Comparison of ENCODE assay signal across 8 cellular contexts in genomic region chr1:32178380-32179192, GRCh38. TPM values are rescaled to one million over a fixed set of nuclear protein-coding genes. Genes with fewer than 3 reads are reported as not detected.
DNase-seq lines count a peak whose midpoint lies in the region; ATAC-seq and TF ChIP-seq lines count a peak whose summit lies in the region.

No MANE protein-coding gene starts in this region.

- no peak for TF ChIP-seq POLR2A in NB4 (IDR thresholded peaks at IDR 0.05; ENCODE audit: extremely low read depth, insufficient read length)

- DNase-seq in CD4-positive, alpha-beta T cell: no peak
- DNase-seq in NB4 (ENCODE audit: low read depth): peak; percentile 62
- no peak for DNase-seq in neural crest cell (ENCODE audit: low read depth, low spot score)
- DNase-seq in superior temporal gyrus (ENCODE audit: extremely low spot score): no peak
- DNase-seq in COLO668 (lab: John Stamatoyannopoulos, UW; ENCODE audit: unreplicated experiment): no peak
- no peak for DNase-seq in DMS153 (lab: John Stamatoyannopoulos, UW)

- peak overlapping the region; percentile 93 for H3K27ac Mint-ChIP-seq in CD4-positive, alpha-beta T cell
- no peak overlapping the region for H3K27ac Mint-ChIP-seq in neural crest cell (ENCODE audit: unreplicated experiment)

- POLR2A ChIA-PET in CD4-positive, alpha-beta T cell (lab: Charles Lee): interaction anchor here (0.6 to 4.0 kb wide), 15 partner anchors 19 to 534 kb away, joined by 3 to 41 read pairs (median 5); partner anchors contain the start of genes BSDC1, CCDC28B, KPNA6 and LCK

- ATAC-seq in CD4-positive, alpha-beta T cell (ENCODE audit: poor library complexity): no peak
- ATAC-seq in GM18867 (IDR thresholded peaks at IDR 0.05; ENCODE audit: unreplicated experiment): no peak

- CTCF ChIA-PET in CD4-positive, alpha-beta T cell (lab: Charles Lee): interaction anchor here (1.2 kb wide), 1 partner anchor 106 kb away, joined by 4 read pairs; the partner anchor contains the start of gene TMEM39B

- no peaks in the 10 kb centered on the region for H3K9me3 Mint-ChIP-seq in CD4-positive, alpha-beta T cell
- H3K9me3 Mint-ChIP-seq in neural crest cell: no peaks in the 10 kb centered on the region

- intact Hi-C loops in CD4-positive, alpha-beta T cell (cut with DNase I, micrococcal nuclease): loop anchor here in 1 of 2 experiments (1.0 kb wide), 2 partner anchors 70 to 216 kb away; partner anchors contain the start of genes BSDC1 and KPNA6

- no peaks in the 10 kb centered on the region for H3K27me3 Mint-ChIP-seq in CD4-positive, alpha-beta T cell
- H3K27me3 Mint-ChIP-seq in neural crest cell (ENCODE audit: low read depth): no peaks in the 10 kb centered on the region

- H3K4me3 Mint-ChIP-seq in CD4-positive, alpha-beta T cell: peak overlapping the region; percentile 91
- peak overlapping the region; percentile 98 for H3K4me3 Mint-ChIP-seq in neural crest cell

- peaks cover 41% of the 10 kb centered on the region for H3K4me1 Mint-ChIP-seq in CD4-positive, alpha-beta T cell (ENCODE audit: low read depth)
- peaks cover 29% of the 10 kb centered on the region for H3K4me1 Mint-ChIP-seq in neural crest cell

- H3K36me3 Mint-ChIP-seq in CD4-positive, alpha-beta T cell (ENCODE audit: low read depth): peaks cover 49% of the 10 kb centered on the region
- H3K36me3 Mint-ChIP-seq in neural crest cell (ENCODE audit: low read depth): peaks cover 15% of the 10 kb centered on the region

- H3K4me3 ChIP-seq in NB4 (ENCODE audit: low read depth, low read length): peak overlapping the region; percentile 60

- peak overlapping the region; percentile 77 for H3K27ac ChIP-seq in CD4-positive, alpha-beta T cell (ENCODE audit: low read depth, low read length)
- H3K27ac ChIP-seq in cingulate gyrus (ENCODE audit: low read depth, low read length): peak overlapping the region; percentile 98

- H3K9me3 ChIP-seq in CD4-positive, alpha-beta T cell (ENCODE audit: control insufficient read depth, low read length): no peaks in the 10 kb centered on the region

- H3K27me3 ChIP-seq in CD4-positive, alpha-beta T cell (ENCODE audit: control insufficient read depth, insufficient read depth, low read length): no peaks in the 10 kb centered on the region

- no peak for TF ChIP-seq CTCF in CD4-positive, alpha-beta T cell (IDR thresholded peaks at IDR 0.05)
- TF ChIP-seq CTCF in NB4 (IDR thresholded peaks at IDR 0.05; ENCODE audit: low read depth, low read length) (no peak), neural crest cell (conservative IDR thresholded peaks at IDR 0.05) (no peak)

RNA-seq across cellular contexts. Expression of gene TXLNA, which starts 0.9 kb away (rescaled TPM):
- 1 to 10 TPM; 6.3 to 6.4 TPM for total RNA-seq in CD4-positive, alpha-beta T cell
- 70.3 and 70.7 TPM in 2 replicates for total RNA-seq in neural crest cell

RNA-seq across cellular contexts. Expression of gene CCDC28B, which starts 21.8 kb away (rescaled TPM):
- total RNA-seq in CD4-positive, alpha-beta T cell: 1 to 10 TPM; 4.0 to 5.7 TPM
- 16.7 and 21.2 TPM in 2 replicates for total RNA-seq in neural crest cell

RNA-seq across cellular contexts. Expression of gene IQCC, which starts 26.9 kb away (rescaled TPM):
- total RNA-seq in CD4-positive, alpha-beta T cell: 1 to 10 TPM; 2.4 to 3.2 TPM
- total RNA-seq in neural crest cell: 7.3 and 7.8 TPM in 2 replicates

RNA-seq across cellular contexts. Expression of gene DCDC2B, which starts 30.3 kb away (rescaled TPM):
- under 1 TPM in 1 of 2 experiments, not detected in 1; 0.14 TPM for total RNA-seq in CD4-positive, alpha-beta T cell
- not detected in 2 replicates for total RNA-seq in neural crest cell

RNA-seq across cellular contexts. Expression of gene TMEM234, which starts 43.6 kb away (rescaled TPM):
- total RNA-seq in CD4-positive, alpha-beta T cell: 10 to 100 TPM; 11.5 to 12.8 TPM
- 21.3 and 22.5 TPM in 2 replicates for total RNA-seq in neural crest cell
